Comparison of ENCODE assay signal across 29 cellular contexts in genomic region chr3:128334766-128335165, GRCh38.
"Had no signal": no experiment of that assay in that cellular context is flagged by ENCODE, and none has a peak within 500 bp of the region (broad histone marks: within the 10 kb centered on the region; RNA-seq: fewer than 3 reads in every experiment).

No MANE protein-coding gene starts in this region.

- H3K27ac ChIP-seq: neutrophil, psoas muscle, stomach, tibial artery had no signal

- H3K36me3 ChIP-seq: neutrophil had no signal

- H3K4me3 ChIP-seq: psoas muscle, smooth muscle cell, stomach, tibial artery had no signal

- H3K27ac Mint-ChIP-seq: activated CD4-positive, alpha-beta memory T cell treated with anti-CD3 and anti-CD28 coated beads, Interleukin-2, amount 10 ng/mL, durations not matched to agents 7 days and 5 days; activated CD4-positive, alpha-beta T cell treated with anti-CD3 and anti-CD28 coated beads, Interleukin-2, amount 10 ng/mL, durations not matched to agents 7 days and 5 days; activated naive CD8-positive, alpha-beta T cell; activated T-cell treated with anti-CD3 and anti-CD28 coated beads, Interleukin-2, amount 50 U/mL, for 24 hours; stimulated activated naive B cell treated with anti-CD40 and anti-IgM and Interleukin-4, amounts not matched to agents 10 μg/mL and 1 μg/mL and 100 μg/mL, for 72 hours had no signal

- H3K9me3 ChIP-seq: neutrophil, psoas muscle, stomach, tibial artery had no signal

- H3K9me3 Mint-ChIP-seq: activated CD4-positive, alpha-beta memory T cell treated with anti-CD3 and anti-CD28 coated beads, Interleukin-2, amount 10 ng/mL, durations not matched to agents 7 days and 5 days; activated CD4-positive, alpha-beta T cell treated with anti-CD3 and anti-CD28 coated beads, Interleukin-2, amount 10 ng/mL, durations not matched to agents 7 days and 5 days; activated T-cell treated with anti-CD3 and anti-CD28 coated beads, Interleukin-2, amount 50 U/mL, for 24 hours; effector memory CD8-positive, alpha-beta T cell; mesothelial cell of epicardium; naive B cell; nephron progenitor cell; stimulated activated naive B cell treated with anti-CD40 and anti-IgM and Interleukin-4, amounts not matched to agents 10 μg/mL and 1 μg/mL and 100 μg/mL, for 72 hours had no signal

- H3K27me3 Mint-ChIP-seq: activated CD4-positive, alpha-beta memory T cell treated with anti-CD3 and anti-CD28 coated beads, Interleukin-2, amount 10 ng/mL, durations not matched to agents 7 days and 5 days; activated CD4-positive, alpha-beta T cell treated with anti-CD3 and anti-CD28 coated beads, Interleukin-2, amount 10 ng/mL, durations not matched to agents 7 days and 5 days; activated naive CD8-positive, alpha-beta T cell; activated T-cell treated with anti-CD3 and anti-CD28 coated beads, Interleukin-2, amount 50 U/mL, for 24 hours; effector memory CD8-positive, alpha-beta T cell; naive B cell; stimulated activated naive B cell treated with anti-CD40 and anti-IgM and Interleukin-4, amounts not matched to agents 10 μg/mL and 1 μg/mL and 100 μg/mL, for 72 hours; T-helper 17 cell had no signal

- ATAC-seq: effector memory CD8-positive, alpha-beta T cell; left cardiac atrium; left ventricle myocardium superior; psoas muscle; stimulated activated naive B cell treated with anti-CD40 and anti-IgM and Interleukin-4, amounts not matched to agents 10 μg/mL and 1 μg/mL and 100 μg/mL, for 72 hours; T-helper 17 cell had no signal

- H3K36me3 Mint-ChIP-seq: mesothelial cell of epicardium had no signal

- H3K4me3 Mint-ChIP-seq: activated CD4-positive, alpha-beta memory T cell treated with anti-CD3 and anti-CD28 coated beads, Interleukin-2, amount 10 ng/mL, durations not matched to agents 7 days and 5 days; activated CD4-positive, alpha-beta T cell treated with anti-CD3 and anti-CD28 coated beads, Interleukin-2, amount 10 ng/mL, durations not matched to agents 7 days and 5 days; activated naive CD8-positive, alpha-beta T cell; activated T-cell treated with anti-CD3 and anti-CD28 coated beads, Interleukin-2, amount 50 U/mL, for 24 hours; effector memory CD8-positive, alpha-beta T cell; mesothelial cell of epicardium; naive B cell; nephron progenitor cell; stimulated activated naive B cell treated with anti-CD40 and anti-IgM and Interleukin-4, amounts not matched to agents 10 μg/mL and 1 μg/mL and 100 μg/mL, for 72 hours; T-helper 17 cell had no signal

- DNase-seq: activated CD4-positive, alpha-beta memory T cell treated with anti-CD3 and anti-CD28 coated beads, Interleukin-2, amount 10 ng/mL, durations not matched to agents 7 days and 5 days; activated CD4-positive, alpha-beta T cell treated with anti-CD3 and anti-CD28 coated beads for 1 hour; activated CD4-positive, alpha-beta T cell treated with anti-CD3 and anti-CD28 coated beads, Interleukin-2, amount 10 ng/mL, durations not matched to agents 7 days and 5 days; activated CD8-positive, alpha-beta memory T cell treated with anti-CD3 and anti-CD28 coated beads, Interleukin-2, amount 50 U/mL, for 48 hours; activated naive CD4-positive, alpha-beta T cell; activated T-cell treated with anti-CD3 and anti-CD28 coated beads, Interleukin-2, amount 50 U/mL, for 24 hours; anterior cingulate cortex; cerebellar nuclear complex; cortex of kidney; effector memory CD8-positive, alpha-beta T cell; head of caudate nucleus; hippocampal formation; left cardiac atrium; left ventricle myocardium superior; naive B cell; nephron progenitor cell; stimulated activated CD4-positive, alpha-beta T cell treated with anti-CD3 and anti-CD28 coated beads, Interleukin-1b, Interleukin-23, amount 100 ng/mL, for 48 hours; stimulated activated CD4-positive, alpha-beta T cell treated with anti-CD3 and anti-CD28 coated beads, Interleukin-4, amount 100 ng/mL, for 4 hours; stimulated activated CD8-positive, alpha-beta memory T cell treated with anti-CD3 and anti-CD28 coated beads, Interleukin-4, amount 100 ng/mL, for 48 hours; stimulated activated naive B cell treated with anti-CD40 and anti-IgM and Interleukin-4, amounts not matched to agents 10 μg/mL and 1 μg/mL and 100 μg/mL, for 72 hours; T-helper 17 cell; T1000 had no signal

- H3K27me3 ChIP-seq: neutrophil, stomach, tibial artery had no signal

- H3K4me2 ChIP-seq: smooth muscle cell had no signal
